Comparison of ENCODE assay signal across 17 cellular contexts in the genomic region with DNA sequence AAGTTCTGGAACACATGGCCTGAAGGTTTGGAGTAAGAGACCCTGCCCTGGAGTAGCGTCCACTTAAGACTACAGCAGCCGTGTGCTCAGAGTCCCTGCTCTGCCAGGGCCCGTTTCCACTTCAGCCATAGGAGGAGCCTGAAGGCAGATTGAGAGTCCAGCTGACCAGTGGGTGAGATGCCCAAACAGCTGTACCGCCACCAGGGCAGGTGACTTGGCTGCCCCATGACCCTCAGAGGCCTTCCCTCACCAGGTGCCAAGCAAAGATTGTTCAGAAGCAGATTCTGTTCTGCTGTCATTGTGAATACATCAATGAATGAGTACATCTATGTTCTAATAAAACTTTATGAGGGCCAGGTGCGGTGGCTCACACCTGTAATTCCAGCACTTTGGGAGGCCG.
DNase-seq lines count a peak whose midpoint lies in the region; ATAC-seq and TF ChIP-seq lines count a peak whose summit lies in the region.
"Had no signal": no experiment of that assay in that cellular context is flagged by ENCODE, and none has a peak within 500 bp of the region (broad histone marks: within the 10 kb centered on the region; RNA-seq: fewer than 3 reads in every experiment).

No MANE protein-coding gene starts in this region.

- TF ChIP-seq CTCF in SK-N-SH (IDR thresholded peaks at IDR 0.05): no peak
- no peak for TF ChIP-seq CTCF in gastroesophageal sphincter (IDR thresholded peaks at IDR 0.05)
- TF ChIP-seq CTCF in psoas muscle (IDR thresholded peaks at IDR 0.05): no peak
- no peak for TF ChIP-seq CTCF in upper lobe of right lung (IDR thresholded peaks at IDR 0.05)
- no peak for TF ChIP-seq CTCF in colonic mucosa (IDR thresholded peaks at IDR 0.05)

- POLR2A ChIA-PET in SK-N-SH (lab: Yijun Ruan, JAX): no interaction called here

- H3K79me2 ChIP-seq in SK-N-SH (ENCODE audit: insufficient read depth): peaks cover 80% of the 10 kb centered on the region

- no peak for TF ChIP-seq EP300 in SK-N-SH (IDR thresholded peaks at IDR 0.05; ENCODE audit: borderline replicate concordance in 1 of 2, low read depth in 1 of 2, low read length in 1 of 2)
- TF ChIP-seq EP300 in gastroesophageal sphincter (IDR thresholded peaks at IDR 0.05): no peak

- H3K9me2 ChIP-seq in SK-N-SH: no peaks in the 10 kb centered on the region

- H3K9me3 ChIP-seq in SK-N-SH: no peaks in the 10 kb centered on the region
- no peaks in the 10 kb centered on the region for H3K9me3 ChIP-seq in gastroesophageal sphincter
- H3K9me3 ChIP-seq in psoas muscle: no peaks in the 10 kb centered on the region
- H3K9me3 ChIP-seq in upper lobe of right lung: no peaks in the 10 kb centered on the region
- H3K9me3 ChIP-seq in colonic mucosa: no peaks in the 10 kb centered on the region

- WGBS in SK-N-SH (ENCODE audit: low lambda C conversion rate): 100% methylated on average over 3 of the region's 6 CpGs
- WGBS in gastroesophageal sphincter (ENCODE audit: low coverage in 1 of 2), 2 donors: 100% methylated on average over 1 to 2 of the region's 6 CpGs
- 81 to 85% (median 84%) methylated on average over 6 of the region's 6 CpGs for WGBS in psoas muscle, 3 donors

- no peak for ATAC-seq in SK-N-SH treated with all-trans-retinoic acid at 6 μM for 48 hours
- no peak for ATAC-seq in gastroesophageal sphincter
- ATAC-seq in psoas muscle: no peak
- no peak for ATAC-seq in upper lobe of right lung
- ATAC-seq: natural killer cell treated with Interleukin-12 subunit alpha and Interleukin-12 subunit beta and Interleukin-15 and Interleukin-18, amount 100 ng/mL, for 72 hours; T-cell had no signal

- intact Hi-C loops in psoas muscle (cut with DNase I) (no loop called here), upper lobe of right lung (cut with DNase I) (loop anchor here (10.0 kb wide), 1 partner anchor 65 kb away; no protein-coding TSS in a partner anchor), colonic mucosa (cut with DNase I) (no loop called here)

- H3K4me1 ChIP-seq in SK-N-SH (ENCODE audit: control insufficient read depth in 1 of 2, insufficient read depth in 2 of 2, low read depth in 1 of 2, low read length in 1 of 2) (peaks cover 36 to 53% of the 10 kb centered on the region in 2 experiments), gastroesophageal sphincter (peaks cover 0 to 100% (median 54%) of the 10 kb centered on the region in 3 donors), psoas muscle (peaks cover 22% of the 10 kb centered on the region), upper lobe of right lung (peaks cover 57% of the 10 kb centered on the region), colonic mucosa (no peaks in the 10 kb centered on the region)

- H3K4me2 ChIP-seq in SK-N-SH: peak overlapping the region; percentile 61; the same call in 1 of the 2 replicates

- H3F3A ChIP-seq in SK-N-SH (replicated peaks; ENCODE audit: insufficient read depth): peaks cover 25% of the 10 kb centered on the region

- TF ChIP-seq RAD21 in SK-N-SH (IDR thresholded peaks at IDR 0.05; ENCODE audit: low read length): no peak

- DNase-seq in SK-N-SH (no peak), psoas muscle (no peak), upper lobe of right lung (no peak), NCI-H82 (lab: John Stamatoyannopoulos, UW) (no peak), KG1 (lab: John Stamatoyannopoulos, UW) (no peak), colonic mucosa (no peak)
- DNase-seq: activated CD4-positive, alpha-beta T cell treated with anti-CD3 and anti-CD28 coated beads, Interleukin-2, amount 50 U/mL, for 48 hours; activated naive CD4-positive, alpha-beta T cell treated with Interleukin-2 at 50 U/mL for 16 hours; foreskin melanocyte; NCI-H1694 treated with DMSO at 0.1 percent for 48 hours; stimulated activated naive CD4-positive, alpha-beta T cell; T-cell had no signal

- H3K27ac ChIP-seq in SK-N-SH (ENCODE audit: low read depth in 2 of 2, low read length in 1 of 2): peak overlapping the region; percentile 89 to 92
- H3K27ac ChIP-seq in gastroesophageal sphincter: peak overlapping the region; percentile 75 to 88 (median 85)
- H3K27ac ChIP-seq in psoas muscle: peak overlapping the region; percentile 51
- H3K27ac ChIP-seq in upper lobe of right lung: peak overlapping the region; percentile 49
- H3K27ac ChIP-seq in colonic mucosa: no peak overlapping the region
- H3K27ac ChIP-seq: 22Rv1 had no signal

- TF ChIP-seq POLR2A in gastroesophageal sphincter (IDR thresholded peaks at IDR 0.05): no peak

- H3K4me3 ChIP-seq in SK-N-SH (ENCODE audit: low read depth in 2 of 2, low read length in 1 of 2) (no peak overlapping the region), gastroesophageal sphincter (no peak overlapping the region), psoas muscle (no peak overlapping the region), upper lobe of right lung (no peak overlapping the region), colonic mucosa (no peak overlapping the region)
- H3K4me3 ChIP-seq: lung had no signal

- H2AFZ ChIP-seq in SK-N-SH (ENCODE audit: low read depth): no peak overlapping the region

- no peaks in the 10 kb centered on the region for H4K20me1 ChIP-seq in SK-N-SH (ENCODE audit: insufficient read depth)

- H3K9ac ChIP-seq in SK-N-SH (peak overlapping the region; percentile 61; the same call in 1 of the 2 replicates), colonic mucosa (ENCODE audit: low read depth in 2 of 2, low read length in 2 of 2) (no peak overlapping the region)

- CTCF ChIA-PET in SK-N-SH (lab: Yijun Ruan, JAX): no interaction called here

- H3K27me3 ChIP-seq in SK-N-SH (ENCODE audit: insufficient read depth): no peaks in the 10 kb centered on the region
- no peaks in the 10 kb centered on the region for H3K27me3 ChIP-seq in gastroesophageal sphincter
- H3K27me3 ChIP-seq in psoas muscle (ENCODE audit: insufficient read depth in 3 of 3, low read length in 2 of 3): no peaks in the 10 kb centered on the region
- no peaks in the 10 kb centered on the region for H3K27me3 ChIP-seq in upper lobe of right lung
- no peaks in the 10 kb centered on the region for H3K27me3 ChIP-seq in colonic mucosa

- H3K36me3 ChIP-seq in SK-N-SH (replicated peaks in 1 of 2; ENCODE audit: control insufficient read depth in 1 of 2, insufficient read depth in 2 of 2, low read length in 1 of 2) (no peaks in the 10 kb centered on the region), gastroesophageal sphincter (no peaks in the 10 kb centered on the region), psoas muscle (ENCODE audit: insufficient read depth in 1 of 2, low read depth in 1 of 2) (no peaks in the 10 kb centered on the region), upper lobe of right lung (no peaks in the 10 kb centered on the region), colonic mucosa (no peaks in the 10 kb centered on the region)

TF ChIP-seq in SK-N-SH, 30 proteins besides CTCF, POLR2A, EP300 and RAD21 (continues in another document):
- TF ChIP-seq TCF12 (IDR thresholded peaks at IDR 0.05) (no peak), RCOR1 (IDR thresholded peaks at IDR 0.05; ENCODE audit: low read length) (no peak), FOSL2 (IDR thresholded peaks at IDR 0.05; ENCODE audit: borderline replicate concordance, low read depth) (no peak)
- TF ChIP-seq, protein P1, sequence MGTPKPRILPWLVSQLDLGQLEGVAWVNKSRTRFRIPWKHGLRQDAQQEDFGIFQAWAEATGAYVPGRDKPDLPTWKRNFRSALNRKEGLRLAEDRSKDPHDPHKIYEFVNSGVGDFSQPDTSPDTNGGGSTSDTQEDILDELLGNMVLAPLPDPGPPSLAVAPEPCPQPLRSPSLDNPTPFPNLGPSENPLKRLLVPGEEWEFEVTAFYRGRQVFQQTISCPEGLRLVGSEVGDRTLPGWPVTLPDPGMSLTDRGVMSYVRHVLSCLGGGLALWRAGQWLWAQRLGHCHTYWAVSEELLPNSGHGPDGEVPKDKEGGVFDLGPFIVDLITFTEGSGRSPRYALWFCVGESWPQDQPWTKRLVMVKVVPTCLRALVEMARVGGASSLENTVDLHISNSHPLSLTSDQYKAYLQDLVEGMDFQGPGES (IDR thresholded peaks at IDR 0.05; ENCODE audit: low read depth, low read length): no peak

TF ChIP-seq in SK-N-SH treated with all-trans-retinoic acid at 6 μM for 48 hours, 23 proteins besides CTCF, POLR2A, EP300 and RAD21:
- no peak for TF ChIP-seq ARNTL (CRISPR knock-in tag; IDR thresholded peaks at IDR 0.05; ENCODE audit: borderline replicate concordance, low read depth)
- TF ChIP-seq ZC3H10 (CRISPR knock-in tag; IDR thresholded peaks at IDR 0.05): no peak
- TF ChIP-seq PPARA (CRISPR knock-in tag; IDR thresholded peaks at IDR 0.05; ENCODE audit: borderline replicate concordance): no peak
TF ChIP-seq in SK-N-SH treated with all-trans-retinoic acid at 6 μM for 48 hours: peak in this region for 0.
